ENCODE assay signal across 23 cellular contexts in the genomic region with DNA sequence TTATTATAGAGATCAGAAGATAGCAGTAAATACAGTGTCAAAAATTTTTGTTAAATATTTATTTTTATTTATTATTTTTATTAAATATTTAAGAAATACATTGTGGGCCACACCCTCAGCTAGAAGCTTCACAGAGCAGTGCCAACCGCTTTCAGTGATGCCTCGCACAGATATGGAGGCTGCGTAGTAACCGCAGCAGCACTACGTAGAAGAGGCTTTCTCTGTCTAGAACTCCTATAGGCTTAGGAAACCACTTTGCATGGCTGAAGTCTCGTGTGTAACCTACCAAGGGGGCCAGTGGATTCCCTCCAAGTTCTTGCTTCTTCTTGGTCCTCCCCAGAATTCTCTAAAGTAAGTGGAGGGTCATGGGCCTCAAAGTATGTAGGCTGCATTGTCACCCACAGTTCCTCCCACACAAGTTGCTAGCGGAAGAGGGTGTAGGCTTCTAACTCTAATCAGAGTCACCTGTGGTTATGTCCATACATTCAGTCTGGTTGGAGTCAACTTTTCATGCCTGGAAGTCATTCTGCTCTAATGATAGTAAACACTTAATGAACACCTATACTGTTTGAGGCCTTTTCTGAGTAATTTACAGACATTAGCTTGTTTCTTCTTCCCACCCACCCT.
DNase-seq lines count a peak whose midpoint lies in the region; FAIRE-seq and TF ChIP-seq lines count a peak whose summit lies in the region.
"Had no signal": no experiment of that assay in that cellular context is flagged by ENCODE, and none has a peak within 500 bp of the region (broad histone marks: within the 10 kb centered on the region; RNA-seq: fewer than 3 reads in every experiment).

No MANE protein-coding gene starts in this region.

- no peaks in the 10 kb centered on the region for H3K27me3 ChIP-seq in endothelial cell of umbilical vein (ENCODE audit: control insufficient read depth in 2 of 2, insufficient read depth in 2 of 2, low read length in 2 of 2)
- H3K27me3 ChIP-seq in CD4-positive, alpha-beta memory T cell (ENCODE audit: insufficient read depth, low read length): no peaks in the 10 kb centered on the region
- H3K27me3 ChIP-seq: BE2C; BLaER1 treated with 17β-estradiol and CSF1 and Interleukin-3, amounts not matched to agents 10 nM and 100 nM had no signal

- no peaks in the 10 kb centered on the region for H3K4me1 ChIP-seq in endothelial cell of umbilical vein (ENCODE audit: control insufficient read depth, extremely low read depth, insufficient read depth, low read length)
- H3K4me1 ChIP-seq in CD4-positive, alpha-beta memory T cell (ENCODE audit: insufficient read depth, low read length): no peaks in the 10 kb centered on the region
- H3K4me1 ChIP-seq: BLaER1 treated with 17β-estradiol and CSF1 and Interleukin-3, amounts not matched to agents 10 nM and 100 nM had no signal

- intact Hi-C loops in endothelial cell of umbilical vein (cut with micrococcal nuclease): loop anchor here (10.0 kb wide), 1 partner anchor 185 kb away; no protein-coding TSS in a partner anchor
- intact Hi-C loops in CD4-positive, alpha-beta memory T cell (cut with micrococcal nuclease): no loop called here

- no peaks in the 10 kb centered on the region for H4K20me1 ChIP-seq in endothelial cell of umbilical vein (replicated peaks; ENCODE audit: control insufficient read depth, extremely low read depth, insufficient read depth, low read length)
- H4K20me1 ChIP-seq: BLaER1 treated with 17β-estradiol and CSF1 and Interleukin-3, amounts not matched to agents 10 nM and 100 nM had no signal

- H3K9ac ChIP-seq in endothelial cell of umbilical vein (replicated peaks; ENCODE audit: extremely low read depth, insufficient read depth, low read length): no peak overlapping the region
- H3K9ac ChIP-seq: BLaER1 treated with 17β-estradiol and CSF1 and Interleukin-3, amounts not matched to agents 10 nM and 100 nM had no signal

- TF ChIP-seq POLR2A in GM12892 (IDR thresholded peaks at IDR 0.05; ENCODE audit: low read depth, low read length) (no peak), endothelial cell of umbilical vein (IDR thresholded peaks at IDR 0.05; ENCODE audit: low read depth, low read length) (no peak)

- peak; percentile 30 for FAIRE-seq in GM12892 (lab: Jason Lieb, UNC)
- peak; percentile 65 for FAIRE-seq in endothelial cell of umbilical vein (lab: Jason Lieb, UNC)
- FAIRE-seq: A549, G401.6, H54 had no signal

- no TSS peak for BruUV-seq in endothelial cell of umbilical vein (replicated peaks; lab: Mats Ljungman, UMichigan)

- POLR2A ChIA-PET in endothelial cell of umbilical vein (lab: Charles Lee): no interaction called here
- POLR2A ChIA-PET in CD4-positive, alpha-beta memory T cell (lab: Charles Lee; ENCODE audit: partially characterized antibody): no interaction called here

- H3K4me1 Mint-ChIP-seq in CD4-positive, alpha-beta memory T cell: peaks cover 0 to 5% (median under 1%) of the 10 kb centered on the region in 4 donors
- H3K4me1 Mint-ChIP-seq: CD14-positive monocyte had no signal

- no peak for TF ChIP-seq CTCF in endothelial cell of umbilical vein (IDR thresholded peaks at IDR 0.05; ENCODE audit: extremely low read depth in 1 of 2, insufficient read depth in 1 of 2, low read depth in 1 of 2, low read length in 2 of 2)

- H3K4me3 ChIP-seq in endothelial cell of umbilical vein (replicated peaks in 1 of 3; ENCODE audit: insufficient read depth in 1 of 3, low read depth in 1 of 3, low read length in 3 of 3): no peak overlapping the region
- no peak overlapping the region for H3K4me3 ChIP-seq in CD4-positive, alpha-beta memory T cell (ENCODE audit: low read length in 2 of 2)
- H3K4me3 ChIP-seq: A549; BLaER1 treated with 17β-estradiol and CSF1 and Interleukin-3, amounts not matched to agents 10 nM and 100 nM; GM23338; HAP-1 had no signal

- no peak for DNase-seq in GM12892 (ENCODE audit: insufficient read length)
- DNase-seq in NCI-H69 (lab: John Stamatoyannopoulos, UW): peak; percentile 49
- DNase-seq in OCI-M1 (lab: John Stamatoyannopoulos, UW): peak; percentile 23
- no peak for DNase-seq in endothelial cell of umbilical vein (ENCODE audit: low read depth, low spot score)
- no peak for DNase-seq in CD4-positive, alpha-beta memory T cell
- DNase-seq in amygdala (lab: John Stamatoyannopoulos, UW): no peak
- no peak for DNase-seq in H4 (ENCODE audit: low spot score)
- DNase-seq in NCI-H526 treated with DMSO at 0.1 percent for 48 hours (lab: John Stamatoyannopoulos, UW): no peak
- DNase-seq: 8988T; ACHN; AML-193; BE2C; Caco-2; CD4-positive, alpha-beta T cell; DMS153; DND-41 had no signal

- H3K36me3 Mint-ChIP-seq in CD4-positive, alpha-beta memory T cell: peaks cover 37 to 53% of the 10 kb centered on the region in 2 donors

- CTCF ChIA-PET in endothelial cell of umbilical vein (lab: Charles Lee): no interaction called here
- CTCF ChIA-PET in CD4-positive, alpha-beta memory T cell (lab: Charles Lee; ENCODE audit: partially characterized antibody): no interaction called here

- no peaks in the 10 kb centered on the region for H3K9me1 ChIP-seq in endothelial cell of umbilical vein (replicated peaks; ENCODE audit: control insufficient read depth, extremely low read depth, insufficient read depth, low read length)

- H3K36me3 ChIP-seq in endothelial cell of umbilical vein (ENCODE audit: control insufficient read depth in 2 of 2, extremely low read depth in 1 of 2, insufficient read depth in 2 of 2, low read length in 2 of 2): no peaks in the 10 kb centered on the region
- H3K36me3 ChIP-seq in CD4-positive, alpha-beta memory T cell (ENCODE audit: insufficient read depth, low read length): no peaks in the 10 kb centered on the region
- H3K36me3 ChIP-seq: BE2C, HAP-1 had no signal

- no peak overlapping the region for H3K27ac Mint-ChIP-seq in CD4-positive, alpha-beta memory T cell
- H3K27ac Mint-ChIP-seq: CD14-positive monocyte; CD4-positive, alpha-beta T cell; GM23338 had no signal

- H3K9me3 ChIP-seq in endothelial cell of umbilical vein (replicated peaks; ENCODE audit: control insufficient read depth, insufficient read depth, low read length): no peaks in the 10 kb centered on the region
- H3K9me3 ChIP-seq in CD4-positive, alpha-beta memory T cell (ENCODE audit: control insufficient read depth in 1 of 2, low read length in 2 of 2): no peaks in the 10 kb centered on the region
- H3K9me3 ChIP-seq: A549; BE2C; BLaER1 treated with 17β-estradiol and CSF1 and Interleukin-3, amounts not matched to agents 10 nM and 100 nM; Caco-2; HAP-1 had no signal

- no peak overlapping the region for H3K4me2 ChIP-seq in endothelial cell of umbilical vein (ENCODE audit: insufficient read depth, low read length)
- H3K4me2 ChIP-seq: A549; BLaER1 treated with 17β-estradiol and CSF1 and Interleukin-3, amounts not matched to agents 10 nM and 100 nM; GM23338 had no signal

- H2AFZ ChIP-seq in endothelial cell of umbilical vein (ENCODE audit: low read depth, low read length): no peak overlapping the region
- H2AFZ ChIP-seq: GM23338 had no signal

- dilution Hi-C loops in endothelial cell of umbilical vein (cut with MboI; ENCODE audit: extremely low pct_ligation_motif_present, low sequenced_read_pairs): no loop called here

- H3K27ac ChIP-seq in endothelial cell of umbilical vein (ENCODE audit: insufficient read depth, low read depth, low read length): no peak overlapping the region
- no peak overlapping the region for H3K27ac ChIP-seq in CD4-positive, alpha-beta memory T cell (ENCODE audit: low read depth, low read length)
- H3K27ac ChIP-seq: A549; BLaER1 treated with 17β-estradiol and CSF1 and Interleukin-3, amounts not matched to agents 10 nM and 100 nM had no signal

- H3K79me2 ChIP-seq in endothelial cell of umbilical vein (ENCODE audit: control insufficient read depth, insufficient read depth, low read length): no peaks in the 10 kb centered on the region

- no peak overlapping the region for H3K4me3 Mint-ChIP-seq in CD4-positive, alpha-beta memory T cell
- H3K4me3 Mint-ChIP-seq: CD14-positive monocyte; CD4-positive, alpha-beta T cell; GM23338 had no signal

- peaks cover 0 to 2% (median 0%) of the 10 kb centered on the region in 8 donors for H3K9me3 Mint-ChIP-seq in CD4-positive, alpha-beta memory T cell
- H3K9me3 Mint-ChIP-seq: GM23338 had no signal

- H3K27me3 Mint-ChIP-seq in CD4-positive, alpha-beta memory T cell: no peaks in the 10 kb centered on the region
- H3K27me3 Mint-ChIP-seq: CD4-positive, alpha-beta T cell had no signal

TF ChIP-seq in endothelial cell of umbilical vein, 7 proteins besides CTCF, POLR2A, EP300 and RAD21:
- TF ChIP-seq, protein P1, sequence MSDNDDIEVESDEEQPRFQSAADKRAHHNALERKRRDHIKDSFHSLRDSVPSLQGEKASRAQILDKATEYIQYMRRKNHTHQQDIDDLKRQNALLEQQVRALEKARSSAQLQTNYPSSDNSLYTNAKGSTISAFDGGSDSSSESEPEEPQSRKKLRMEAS (IDR thresholded peaks at IDR 0.05; ENCODE audit: insufficient read depth, insufficient read length): no peak
- TF ChIP-seq MYC (IDR thresholded peaks at IDR 0.05; ENCODE audit: low read depth, low read length): no peak
- TF ChIP-seq EZH2 (IDR thresholded peaks at IDR 0.05; ENCODE audit: borderline replicate concordance, low read depth, low read length, severe bottlenecking): no peak
- no peak for TF ChIP-seq FOS (IDR thresholded peaks at IDR 0.05; ENCODE audit: borderline replicate concordance, insufficient read depth, low read length)
- TF ChIP-seq POLR2AphosphoS5 (IDR thresholded peaks at IDR 0.05; ENCODE audit: insufficient read depth, low read depth, low read length): no peak
- no peak for TF ChIP-seq JUN (IDR thresholded peaks at IDR 0.05; ENCODE audit: borderline replicate concordance, insufficient read depth, insufficient read length, low read depth)

Comparison
In these comparisons a context has a peak if more than half of its experiments do, and no peak if none do; other contexts are left out.
1. DNase-seq: peak in NCI-H69 (single experiment) and OCI-M1 (single experiment); none in GM12892 (single experiment), endothelial cell of umbilical vein (single experiment), CD4-positive, alpha-beta memory T cell (0 of 5), amygdala (0 of 56), H4 (single experiment) and NCI-H526 treated with DMSO at 0.1 percent for 48 hours (single experiment).